Comparison of ENCODE assay signal across 15 cellular contexts in the genomic region with DNA sequence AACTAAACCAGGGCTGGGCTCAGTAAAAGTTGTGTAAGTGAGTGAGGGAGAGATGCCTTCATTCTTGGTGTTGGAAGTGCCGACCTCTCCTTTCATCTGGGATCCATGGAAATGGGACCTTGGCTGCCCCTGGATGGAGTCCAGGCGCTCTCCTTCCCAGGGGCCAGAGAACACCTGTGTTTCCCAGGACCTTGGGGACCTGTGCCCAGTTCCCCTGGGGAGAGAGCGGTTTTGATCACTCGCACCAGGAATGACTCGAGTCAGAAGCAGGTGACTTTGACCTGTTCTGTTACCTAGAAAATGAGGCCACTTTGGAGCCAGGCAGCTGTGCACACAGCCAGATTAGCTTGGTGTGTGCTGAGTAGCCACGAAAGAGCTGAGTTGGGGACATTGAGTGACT.
DNase-seq lines count a peak whose midpoint lies in the region; ATAC-seq and TF ChIP-seq lines count a peak whose summit lies in the region.
"Had no signal": no experiment of that assay in that cellular context is flagged by ENCODE, and none has a peak within 500 bp of the region (broad histone marks: within the 10 kb centered on the region; RNA-seq: fewer than 3 reads in every experiment).

No MANE protein-coding gene starts in this region.

- DNase-seq in left ventricle myocardium inferior (no peak), left cardiac atrium (no peak), SHP77 (lab: John Stamatoyannopoulos, UW) (peak; percentile 27 to 56), mesenteric fat pad (ENCODE audit: low spot score) (peak; percentile 33), aorta (peak; percentile 20 to 56), COR-L47 (lab: John Stamatoyannopoulos, UW) (no peak)
- no peak for DNase-seq in stimulated activated CD4-positive, alpha-beta T cell treated with anti-CD3 and anti-CD28 coated beads, Interleukin-4, amount 100 ng/mL, for 24 hours
- DNase-seq: activated CD8-positive, alpha-beta T cell treated with anti-CD3 and anti-CD28 coated beads for 36 hours; Caco-2; GDM1; stimulated activated naive CD8-positive, alpha-beta T cell treated with anti-CD3 and anti-CD28 coated beads, Interleukin-15, Interleukin-2, amounts not matched to agents 100 U/mL and 50 U/mL, for 24 hours had no signal

- peak overlapping the region; percentile 64 for H3K27ac ChIP-seq in left ventricle myocardium inferior (replicated peaks)
- no peak overlapping the region for H3K27ac ChIP-seq in aorta (ENCODE audit: low read depth in 1 of 2, low read length in 2 of 2)
- H3K27ac ChIP-seq: adrenal gland, vagina had no signal

- H3K9me3 ChIP-seq in left ventricle myocardium inferior (replicated peaks) (no peaks in the 10 kb centered on the region), aorta (ENCODE audit: control insufficient read depth, low read length) (no peaks in the 10 kb centered on the region)
- H3K9me3 ChIP-seq: adrenal gland, Caco-2, vagina had no signal

- H3K4me1 ChIP-seq in left ventricle myocardium inferior (peaks cover 62% of the 10 kb centered on the region), aorta (ENCODE audit: control insufficient read depth in 1 of 2, insufficient read depth in 2 of 2, low read length in 2 of 2) (no peaks in the 10 kb centered on the region)
- H3K4me1 ChIP-seq: Caco-2 had no signal

- ATAC-seq in left cardiac atrium (no peak), aorta (ENCODE audit: low FRiP score) (no peak), HG03520 (IDR thresholded peaks at IDR 0.05; ENCODE audit: unreplicated experiment) (no peak)
- ATAC-seq: activated CD8-positive, alpha-beta T cell treated with anti-CD3 and anti-CD28 coated beads for 36 hours; stimulated activated naive CD8-positive, alpha-beta T cell treated with anti-CD3 and anti-CD28 coated beads, Interleukin-15, Interleukin-2, amounts not matched to agents 100 U/mL and 50 U/mL, for 24 hours had no signal

- no peaks in the 10 kb centered on the region for H3K27me3 ChIP-seq in left ventricle myocardium inferior (ENCODE audit: low read depth)
- H3K27me3 ChIP-seq in aorta (ENCODE audit: control insufficient read depth in 1 of 2, insufficient read depth in 2 of 2, low read length in 1 of 2), result no peaks in the 10 kb centered on the region
- H3K27me3 ChIP-seq: adrenal gland, vagina had no signal

- no peak for TF ChIP-seq CTCF in left ventricle myocardium inferior (IDR thresholded peaks at IDR 0.05; ENCODE audit: borderline replicate concordance)

- intact Hi-C loops in left ventricle myocardium inferior (cut with micrococcal nuclease) (no loop called here), left cardiac atrium (cut with DNase I) (no loop called here), aorta (cut with DNase I) (no loop called here)

- H3K36me3 ChIP-seq in left ventricle myocardium inferior (peaks cover 16% of the 10 kb centered on the region), aorta (ENCODE audit: control insufficient read depth in 1 of 2, insufficient read depth in 2 of 2, low read length in 1 of 2) (no peaks in the 10 kb centered on the region)

- H3K4me3 ChIP-seq in left ventricle myocardium inferior (no peak overlapping the region), aorta (ENCODE audit: low read length in 2 of 2) (no peak overlapping the region)
- H3K4me3 ChIP-seq: adrenal gland, smooth muscle cell, vagina had no signal

- WGBS in aorta, 2 donors, result 85 to 97% methylated on average over 6 of the region's 6 CpGs

Comparison
In these comparisons a context has a peak if more than half of its experiments do, and no peak if none do; other contexts are left out.
1. DNase-seq: peak in SHP77 (2 of 2), mesenteric fat pad (single experiment) and aorta (2 of 2); none in left ventricle myocardium inferior (single experiment), left cardiac atrium (single experiment), COR-L47 (single experiment) and stimulated activated CD4-positive, alpha-beta T cell treated with anti-CD3 and anti-CD28 coated beads, Interleukin-4, amount 100 ng/mL, for 24 hours (single experiment).